In genomic region chr2:187499941-187500532, GRCh38 we compare ENCODE assay signal across 8 cellular contexts. TPM values are rescaled to one million over a fixed set of nuclear protein-coding genes. Genes with fewer than 3 reads are reported as not detected.
DNase-seq lines count a peak whose midpoint lies in the region; ATAC-seq and TF ChIP-seq lines count a peak whose summit lies in the region.

No MANE protein-coding gene starts in this region.

- 10 to 19% (median 13%) methylated on average over 2 of the region's 2 CpGs for WGBS in heart left ventricle, 4 donors

- TF ChIP-seq POLR2A in heart left ventricle (IDR thresholded peaks at IDR 0.05): no peak
- TF ChIP-seq POLR2A in gastrocnemius medialis (IDR thresholded peaks at IDR 0.05): no peak

- DNase-seq in DND-41 (peak; percentile 68), NCI-H774 (lab: John Stamatoyannopoulos, UW) (peak; percentile 62), heart left ventricle (peak in 3 of 5 donors; percentile 30 to 41 (median 39)), gastrocnemius medialis (peak in 1 of 2 donors; percentile 52), GM19238 (ENCODE audit: insufficient read length, low spot score) (no peak)
- peak; percentile 6 for DNase-seq in activated naive CD4-positive, alpha-beta T cell treated with Interleukin-2 at 50 U/mL for 16 hours

- H3K4me2 ChIP-seq in DND-41 (ENCODE audit: insufficient read depth, low read length): no peak overlapping the region

- H3K27ac ChIP-seq in DND-41 (ENCODE audit: low read length) (no peak overlapping the region), heart left ventricle (no peak overlapping the region), gastrocnemius medialis (no peak overlapping the region)

- intact Hi-C loops in heart left ventricle (cut with DNase I): loop anchor here (1.0 to 10.0 kb wide), 11 partner anchors 77 to 1912 kb away; no protein-coding TSS in a partner anchor
- intact Hi-C loops in gastrocnemius medialis (cut with DNase I; ENCODE audit: low total_unique reads): loop anchor here (1.0 to 5.0 kb wide), 2 partner anchors 80 to 342 kb away; no protein-coding TSS in a partner anchor

- TF ChIP-seq CTCF in DND-41 (IDR thresholded peaks at IDR 0.05; ENCODE audit: borderline replicate concordance, extremely low read depth, low read length, poor library complexity, severe bottlenecking): peak; percentile 78
- TF ChIP-seq CTCF in heart left ventricle (IDR thresholded peaks at IDR 0.05): peak; percentile 70 to 96 (median 84)
- TF ChIP-seq CTCF in gastrocnemius medialis (IDR thresholded peaks at IDR 0.05 in 4 of 5, conservative IDR thresholded peaks at IDR 0.05 in 1 of 5): peak; percentile 71 to 91 (median 81)

- peaks cover 8% of the 10 kb centered on the region for H3K4me1 ChIP-seq in DND-41 (ENCODE audit: insufficient read depth, low read length)
- H3K4me1 ChIP-seq in heart left ventricle: peaks cover 0 to 35% (median 0%) of the 10 kb centered on the region in 12 donors
- H3K4me1 ChIP-seq in gastrocnemius medialis: peaks cover 0 to 6% of the 10 kb centered on the region in 2 donors

- H3K4me3 ChIP-seq in DND-41 (ENCODE audit: low read depth in 1 of 2, low read length in 2 of 2) (no peak overlapping the region), heart left ventricle (no peak overlapping the region), gastrocnemius medialis (no peak overlapping the region)

- in situ Hi-C loops in gastrocnemius medialis (cut with MboI; ENCODE audit: low sequenced_read_pairs in 4 of 4): loop anchor here (5.0 to 25.0 kb wide), 5 partner anchors 77 to 1012 kb away; no protein-coding TSS in a partner anchor

- H3K36me3 ChIP-seq in DND-41 (ENCODE audit: insufficient read depth, low read length) (no peaks in the 10 kb centered on the region), heart left ventricle (peaks cover 0 to 21% (median 4%) of the 10 kb centered on the region in 9 donors), gastrocnemius medialis (peaks cover 0 to 13% of the 10 kb centered on the region in 2 donors)

- H2AFZ ChIP-seq in DND-41 (ENCODE audit: low read depth, low read length): no peak overlapping the region

- H3K27me3 ChIP-seq in DND-41 (ENCODE audit: insufficient read depth, low read length, poor library complexity): no peaks in the 10 kb centered on the region
- no peaks in the 10 kb centered on the region for H3K27me3 ChIP-seq in heart left ventricle
- H3K27me3 ChIP-seq in gastrocnemius medialis: no peaks in the 10 kb centered on the region

- no peaks in the 10 kb centered on the region for H3K9me3 ChIP-seq in DND-41 (ENCODE audit: insufficient read depth, low read length, severe bottlenecking)
- no peaks in the 10 kb centered on the region for H3K9me3 ChIP-seq in heart left ventricle
- no peaks in the 10 kb centered on the region for H3K9me3 ChIP-seq in gastrocnemius medialis

- no peak overlapping the region for H3K9ac ChIP-seq in DND-41 (ENCODE audit: low read depth, low read length)

- H3K79me2 ChIP-seq in DND-41 (ENCODE audit: insufficient read depth, low read length): no peaks in the 10 kb centered on the region

- ATAC-seq in DND-41 (ENCODE audit: insufficient read depth, low read depth): peak; percentile 87
- ATAC-seq in GM21367 (IDR thresholded peaks at IDR 0.05; ENCODE audit: unreplicated experiment): peak; percentile 97
- ATAC-seq in HG03520 (IDR thresholded peaks at IDR 0.05; ENCODE audit: unreplicated experiment): peak; percentile 96
- peak in 3 of 4 donors; percentile 39 to 77 (median 62) for ATAC-seq in heart left ventricle
- peak; percentile 58 to 81 for ATAC-seq in gastrocnemius medialis

- no peaks in the 10 kb centered on the region for H4K20me1 ChIP-seq in DND-41 (ENCODE audit: insufficient read depth, low read length)

RNA-seq across cellular contexts. Expression of gene CALCRL, which starts 52.0 kb away (rescaled TPM):
- total RNA-seq in heart left ventricle (10 to 100 TPM; 11.8 to 37.2 (median 24.3) TPM), gastrocnemius medialis (10 to 100 TPM in 2 of 4 donors, 1 to 10 TPM in 2; 7.9 to 15.7 (median 11.6) TPM)
- 10 to 100 TPM in 1 of 2 donors, 1 to 10 TPM in 1; 8.5 to 11.4 TPM for polyA plus RNA-seq in heart left ventricle

RNA-seq across cellular contexts. Expression of gene TFPI, which starts 54.2 kb away (rescaled TPM):
- total RNA-seq in heart left ventricle: 10 to 100 TPM; 18.2 to 63.7 (median 25.0) TPM
- polyA plus RNA-seq in heart left ventricle: 10 to 100 TPM; 13.5 to 24.6 TPM
- 10 to 100 TPM; 30.7 to 91.5 (median 54.7) TPM for total RNA-seq in gastrocnemius medialis
